In the genomic region with DNA sequence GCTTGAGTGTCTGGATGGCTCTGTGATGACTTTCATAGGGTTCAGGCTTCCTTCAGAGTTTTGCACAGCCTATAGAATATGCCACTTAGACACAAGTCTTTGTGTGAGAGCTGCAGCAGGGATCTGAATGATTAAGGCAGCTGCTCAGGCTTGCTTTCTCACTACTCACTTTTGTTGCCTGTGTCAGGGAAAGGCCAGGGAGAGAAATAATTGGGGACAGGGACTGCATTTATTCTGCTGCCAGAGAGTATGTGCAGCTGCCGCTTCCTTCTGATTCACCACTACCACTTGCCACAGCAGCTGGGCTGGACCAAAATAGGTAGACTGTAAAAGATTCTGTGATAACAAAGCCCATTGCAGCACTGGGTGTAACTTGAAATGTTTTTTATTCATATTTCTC, we compare ENCODE assay signal across 20 cellular contexts. TPM values are rescaled to one million over a fixed set of nuclear protein-coding genes. Genes with fewer than 3 reads are reported as not detected.
DNase-seq lines count a peak whose midpoint lies in the region; ATAC-seq and TF ChIP-seq lines count a peak whose summit lies in the region.
"Had no signal": no experiment of that assay in that cellular context is flagged by ENCODE, and none has a peak within 500 bp of the region (broad histone marks: within the 10 kb centered on the region; RNA-seq: fewer than 3 reads in every experiment).

No MANE protein-coding gene starts in this region.

- TF ChIP-seq CTCF in H9 (conservative IDR thresholded peaks at IDR 0.05) (no peak), neural progenitor cell (IDR thresholded peaks at IDR 0.05) (no peak)

- H2AK5ac ChIP-seq in H9 (ENCODE audit: insufficient read length, low read length): no peak overlapping the region

- no peaks in the 10 kb centered on the region for H3K23me2 ChIP-seq in H9 (ENCODE audit: insufficient read length, low read depth, low read length, poor library complexity, severe bottlenecking)

- no peak overlapping the region for H3K56ac ChIP-seq in H9 (ENCODE audit: insufficient read length, low read depth, low read length)

- no peak overlapping the region for H4K5ac ChIP-seq in H9 (ENCODE audit: insufficient read length, low read depth, low read length)

- H3K36me3 ChIP-seq in neural progenitor cell: no peaks in the 10 kb centered on the region
- H3K36me3 ChIP-seq: brain microvascular endothelial cell had no signal

- H3K27me3 ChIP-seq in H9 (ENCODE audit: insufficient read depth, low read length) (no peaks in the 10 kb centered on the region), neural progenitor cell (no peaks in the 10 kb centered on the region)
- H3K27me3 ChIP-seq: brain microvascular endothelial cell, hepatocyte had no signal

- H4K91ac ChIP-seq in H9 (ENCODE audit: insufficient read length, low read depth, low read length): no peak overlapping the region

- H4K20me1 ChIP-seq in H9 (ENCODE audit: control insufficient read depth, insufficient read depth, insufficient read length) (no peaks in the 10 kb centered on the region), neural progenitor cell (ENCODE audit: low read depth) (peaks cover 2% of the 10 kb centered on the region)

- no peak overlapping the region for H3K14ac ChIP-seq in H9 (ENCODE audit: insufficient read depth, low read length)

- H4K8ac ChIP-seq in H9 (replicated peaks; ENCODE audit: insufficient read length, low read depth, low read length): no peak overlapping the region

- H3K4me3 Mint-ChIP-seq in H9: no peak overlapping the region
- no peak overlapping the region for H3K4me3 Mint-ChIP-seq in neural progenitor cell

- H3K18ac ChIP-seq in H9 (ENCODE audit: insufficient read length, low read depth, low read length): no peak overlapping the region

- H3K27ac ChIP-seq in H9 (ENCODE audit: insufficient read length, low read depth, low read length) (no peak overlapping the region), neural progenitor cell (no peak overlapping the region)
- H3K27ac ChIP-seq: brain microvascular endothelial cell, hepatocyte, parathyroid adenoma, RWPE1 had no signal

- DNase-seq in H9 (no peak), NCI-H146 (lab: John Stamatoyannopoulos, UW) (peak; percentile 76), RPMI7951 (ENCODE audit: low read depth) (peak; percentile 26), neural progenitor cell (ENCODE audit: low spot score) (peak; percentile 37), HPDE6-E6E7 (ENCODE audit: extremely low spot score) (no peak)
- DNase-seq: activated CD4-positive, alpha-beta T cell treated with anti-CD3 and anti-CD28 coated beads for 1 hour; activated CD8-positive, alpha-beta memory T cell treated with anti-CD3 and anti-CD28 coated beads, Interleukin-2, amount 50 U/mL, for 48 hours; activated naive CD4-positive, alpha-beta T cell; brain microvascular endothelial cell; dermis blood vessel endothelial cell; kidney glomerular epithelial cell; midbrain; NCI-H526 treated with DMSO at 0.1 percent for 48 hours; stimulated activated CD4-positive, alpha-beta T cell treated with anti-CD3 and anti-CD28 coated beads, Interleukin-15, amount 100 ng/mL, for 24 hours had no signal

- no peak overlapping the region for H3K4me2 ChIP-seq in H9 (ENCODE audit: insufficient read depth, insufficient read length, low read length)
- H3K4me2 ChIP-seq in neural progenitor cell: peak overlapping the region; percentile 0
- H3K4me2 ChIP-seq: hepatocyte had no signal

- H3K27ac Mint-ChIP-seq in H9 (peak overlapping the region; percentile 4 to 57 (median 55); a peak in 2 of 7 replicates), neural progenitor cell (peak overlapping the region; percentile 13)

- H3K4me1 Mint-ChIP-seq in H9: peaks cover 12% of the 10 kb centered on the region in 2 experiments; a peak in 3 of 4 replicates
- peaks cover 5% of the 10 kb centered on the region for H3K4me1 Mint-ChIP-seq in neural progenitor cell

- no peak overlapping the region for H2BK20ac ChIP-seq in H9 (ENCODE audit: low read depth, low read length, poor library complexity, severe bottlenecking)

- H3K9me3 ChIP-seq in H9 (ENCODE audit: control insufficient read depth, low read depth, low read length): no peaks in the 10 kb centered on the region
- no peaks in the 10 kb centered on the region for H3K9me3 ChIP-seq in neural progenitor cell (ENCODE audit: low read depth)

- H3K23ac ChIP-seq in H9 (ENCODE audit: insufficient read length, low read depth, low read length): no peak overlapping the region

- H3K79me1 ChIP-seq in H9 (ENCODE audit: insufficient read depth, low read depth, low read length, poor library complexity, severe bottlenecking): no peaks in the 10 kb centered on the region

- no peaks in the 10 kb centered on the region for H3K36me3 Mint-ChIP-seq in H9 (ENCODE audit: insufficient read depth in 1 of 3, low read depth in 3 of 3)
- H3K36me3 Mint-ChIP-seq in neural progenitor cell: no peaks in the 10 kb centered on the region

- H2BK15ac ChIP-seq in H9 (ENCODE audit: low read depth, low read length): no peak overlapping the region

- H3K4me3 ChIP-seq in neural progenitor cell: no peak overlapping the region
- H3K4me3 ChIP-seq: hepatocyte had no signal

- H2BK120ac ChIP-seq in H9 (ENCODE audit: low read depth, low read length, poor library complexity, severe bottlenecking): no peak overlapping the region

- H3K79me2 ChIP-seq in H9 (ENCODE audit: insufficient read depth, low read length): no peaks in the 10 kb centered on the region
- no peaks in the 10 kb centered on the region for H3K79me2 ChIP-seq in neural progenitor cell (ENCODE audit: low read depth)
- H3K79me2 ChIP-seq: hepatocyte had no signal

- no peak overlapping the region for H2BK5ac ChIP-seq in H9 (ENCODE audit: insufficient read length, low read length)

- H3K4me1 ChIP-seq in H9 (ENCODE audit: insufficient read depth, low read length): no peaks in the 10 kb centered on the region
- H3K4me1 ChIP-seq in neural progenitor cell: peaks cover 9% of the 10 kb centered on the region
- H3K4me1 ChIP-seq: parathyroid adenoma had no signal

- H3K9me3 Mint-ChIP-seq in H9 (no peaks in the 10 kb centered on the region), neural progenitor cell (peaks cover 3% of the 10 kb centered on the region)

- peaks cover 4% of the 10 kb centered on the region for H3F3A ChIP-seq in neural progenitor cell (ENCODE audit: low read depth)

- H3K27me3 Mint-ChIP-seq in H9 (ENCODE audit: low read depth) (no peaks in the 10 kb centered on the region; the same call in 1 of the 2 replicates), neural progenitor cell (ENCODE audit: insufficient read depth, low read depth) (no peaks in the 10 kb centered on the region)

- H3K9ac ChIP-seq in H9 (ENCODE audit: extremely low read depth, insufficient read length, low read length) (no peak overlapping the region), neural progenitor cell (no peak overlapping the region)
- H3K9ac ChIP-seq: parathyroid adenoma had no signal

- H2AFZ ChIP-seq in H9 (ENCODE audit: low read length) (no peak overlapping the region), neural progenitor cell (replicated peaks) (no peak overlapping the region)
- H2AFZ ChIP-seq: hepatocyte, parathyroid adenoma had no signal

- WGBS in H9 (ENCODE audit: extremely low coverage, insufficient read length, low lambda C conversion rate): no CpG with 5 or more reads among the region's 1 CpG

- no peak overlapping the region for H2BK12ac ChIP-seq in H9 (ENCODE audit: insufficient read length, low read depth, low read length)

- H3K4ac ChIP-seq in H9 (ENCODE audit: low read depth, low read length): no peak overlapping the region

- ATAC-seq in GM21515 (IDR thresholded peaks at IDR 0.05; ENCODE audit: unreplicated experiment) (no peak), HG02884 (IDR thresholded peaks at IDR 0.05; ENCODE audit: unreplicated experiment) (no peak), HG03025 (IDR thresholded peaks at IDR 0.05; ENCODE audit: low FRiP score, unreplicated experiment) (no peak)

- no peak overlapping the region for H3T11ph ChIP-seq in H9 (ENCODE audit: low read length)

RNA-seq across cellular contexts. Expression of a gene that starts 49.7 kb away (rescaled TPM):
- total RNA-seq in H9 (2021): 24.9 and 28.3 TPM in 2 replicates
- total RNA-seq in RPMI7951 (2014; rRNA removed; shearing (Covaris generic)): 9.9 and 12.9 TPM in 2 replicates
- 17.8 and 25.7 TPM in 2 replicates for total RNA-seq in neural progenitor cell (ENCODE audit: low replicate concordance)

RNA-seq across cellular contexts. Expression of a gene that starts 49.8 kb away (rescaled TPM):
- total RNA-seq in H9 (2021) (6.0 and 7.2 TPM in 2 replicates), neural progenitor cell (ENCODE audit: low replicate concordance) (11.2 and 19.0 TPM in 2 replicates)
- total RNA-seq in RPMI7951 (2014; rRNA removed; shearing (Covaris generic)): 26.9 and 28.3 TPM in 2 replicates

Comparison
In these comparisons a context has a peak if more than half of its experiments do, and no peak if none do; other contexts are left out.
1. DNase-seq: peak in NCI-H146 (single experiment), RPMI7951 (single experiment) and neural progenitor cell (single experiment); none in H9 (single experiment) and HPDE6-E6E7 (single experiment).